12 cellular contexts compared by ENCODE assay signal in the genomic region with DNA sequence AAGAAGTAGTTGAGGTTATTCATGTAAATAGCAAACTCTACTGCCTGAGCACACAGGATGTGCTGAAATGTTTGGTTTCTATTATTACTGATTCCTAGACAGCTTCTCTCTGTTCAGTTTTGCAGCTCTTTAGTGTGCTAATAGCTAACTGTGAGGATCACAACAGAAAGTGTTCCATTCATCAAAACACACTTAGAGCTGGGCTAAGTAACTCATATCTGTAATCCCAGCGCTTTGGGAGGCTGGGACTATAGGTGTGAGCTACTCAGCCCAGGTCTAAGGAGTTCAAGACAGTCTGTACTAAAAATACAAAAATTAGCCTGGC.
DNase-seq lines count a peak whose midpoint lies in the region; ATAC-seq and TF ChIP-seq lines count a peak whose summit lies in the region.
"Had no signal": no experiment of that assay in that cellular context is flagged by ENCODE, and none has a peak within 500 bp of the region (broad histone marks: within the 10 kb centered on the region; RNA-seq: fewer than 3 reads in every experiment).

No MANE protein-coding gene starts in this region.

- WGBS in heart left ventricle, 4 donors: 77 to 96% (median 84%) methylated on average over 1 of the region's 1 CpG

- no peaks in the 10 kb centered on the region for H3K36me3 Mint-ChIP-seq in neural progenitor cell

- H3K4me2 ChIP-seq in neural progenitor cell: no peak overlapping the region

- H3K4me3 ChIP-seq in neural progenitor cell (no peak overlapping the region), heart left ventricle (no peak overlapping the region)

- H3K4me1 ChIP-seq in neural progenitor cell: peaks cover 10% of the 10 kb centered on the region
- H3K4me1 ChIP-seq in heart left ventricle: peaks cover 0 to 47% (median 7%) of the 10 kb centered on the region in 12 donors

- H3F3A ChIP-seq in neural progenitor cell (ENCODE audit: low read depth): no peaks in the 10 kb centered on the region

- H3K9ac ChIP-seq in neural progenitor cell: no peak overlapping the region

- no peak for TF ChIP-seq CTCF in neural progenitor cell (IDR thresholded peaks at IDR 0.05)
- TF ChIP-seq CTCF in heart left ventricle (IDR thresholded peaks at IDR 0.05): no peak

- H3K4me3 Mint-ChIP-seq in neural progenitor cell: no peak overlapping the region

- no peak for TF ChIP-seq POLR2A in heart left ventricle (IDR thresholded peaks at IDR 0.05)

- peak overlapping the region; percentile 59 for H2AFZ ChIP-seq in neural progenitor cell (replicated peaks)

- peaks cover 6% of the 10 kb centered on the region for H3K27me3 Mint-ChIP-seq in neural progenitor cell (ENCODE audit: insufficient read depth, low read depth)

- intact Hi-C loops in posterior vena cava (cut with DNase I) (no loop called here), heart left ventricle (cut with DNase I) (no loop called here)

- DNase-seq in neural progenitor cell (ENCODE audit: low spot score): no peak
- DNase-seq in posterior vena cava (ENCODE audit: low spot score): no peak
- no peak for DNase-seq in heart left ventricle
- DNase-seq in substantia nigra (lab: John Stamatoyannopoulos, UW): no peak
- DNase-seq in superior temporal gyrus (ENCODE audit: extremely low spot score): no peak
- DNase-seq: DND-41; effector CD4-positive, alpha-beta T cell; kidney; NCI-H2227 treated with DMSO at 0.1 percent for 48 hours had no signal

- no peak overlapping the region for H3K27ac Mint-ChIP-seq in neural progenitor cell

- H3K9me3 Mint-ChIP-seq in neural progenitor cell: no peaks in the 10 kb centered on the region

- no peaks in the 10 kb centered on the region for H3K79me2 ChIP-seq in neural progenitor cell (ENCODE audit: low read depth)

- peaks cover 8% of the 10 kb centered on the region for H3K27me3 ChIP-seq in neural progenitor cell
- H3K27me3 ChIP-seq in heart left ventricle: no peaks in the 10 kb centered on the region

- H3K4me1 Mint-ChIP-seq in neural progenitor cell: peaks cover 11% of the 10 kb centered on the region

- H3K36me3 ChIP-seq in neural progenitor cell (no peaks in the 10 kb centered on the region), heart left ventricle (no peaks in the 10 kb centered on the region)

- ATAC-seq in GM18858 (IDR thresholded peaks at IDR 0.05; ENCODE audit: unreplicated experiment) (peak; percentile 81), GM21526 (IDR thresholded peaks at IDR 0.05; ENCODE audit: low FRiP score, unreplicated experiment) (peak; percentile 86), HG03135 (IDR thresholded peaks at IDR 0.05; ENCODE audit: unreplicated experiment) (peak; percentile 80), heart left ventricle (no peak)

- H4K20me1 ChIP-seq in neural progenitor cell (ENCODE audit: low read depth): no peaks in the 10 kb centered on the region

- no peaks in the 10 kb centered on the region for H3K9me3 ChIP-seq in neural progenitor cell (ENCODE audit: low read depth)
- H3K9me3 ChIP-seq in heart left ventricle: peaks cover 0 to 3% (median 0%) of the 10 kb centered on the region in 12 donors

- H3K27ac ChIP-seq in neural progenitor cell (no peak overlapping the region), heart left ventricle (peak overlapping the region in 5 of 12 donors; percentile 25 to 65 (median 59)), substantia nigra (ENCODE audit: low read depth, low read length, poor library complexity, severe bottlenecking) (no peak overlapping the region)

Comparison
In these comparisons a context has a peak if more than half of its experiments do, and no peak if none do; other contexts are left out.
1. ATAC-seq: peak in GM18858 (single experiment), GM21526 (single experiment) and HG03135 (single experiment); none in heart left ventricle (0 of 4).